8 cellular contexts compared by ENCODE assay signal in genomic region chr17:29116652-29117439, GRCh38.
A peak's percentile ranks its signal among the peaks of the same experiment; 100 is the strongest.
DNase-seq lines count a peak whose midpoint lies in the region; ATAC-seq lines count a peak whose summit lies in the region.

No MANE protein-coding gene starts in this region.

- peak; percentile 75 for ATAC-seq in central memory CD8-positive, alpha-beta T cell (replicated peaks; ENCODE audit: extremely low read depth, poor library complexity, severe bottlenecking)

- no peaks in the 10 kb centered on the region for H3K27me3 Mint-ChIP-seq in central memory CD8-positive, alpha-beta T cell

- H3K27ac Mint-ChIP-seq in central memory CD8-positive, alpha-beta T cell (ENCODE audit: low read depth), result peak overlapping the region; percentile 61

- H3K27ac ChIP-seq in layer of hippocampus (ENCODE audit: low read depth, low read length), result peak overlapping the region; percentile 71

- peaks cover 27% of the 10 kb centered on the region for H3K36me3 Mint-ChIP-seq in central memory CD8-positive, alpha-beta T cell (ENCODE audit: insufficient read depth)

- peak; percentile 36 for DNase-seq in NCI-H2196 (lab: John Stamatoyannopoulos, UW; ENCODE audit: unreplicated experiment)
- no peak for DNase-seq in NCI-H2196 treated with DMSO at 0.1 percent for 48 hours (lab: John Stamatoyannopoulos, UW; ENCODE audit: unreplicated experiment)
- peak; percentile 58 for DNase-seq in NCI-H2227 (lab: John Stamatoyannopoulos, UW; ENCODE audit: unreplicated experiment)
- DNase-seq in activated CD4-positive, alpha-beta T cell treated with anti-CD3 and anti-CD28 coated beads for 1 hour, result peak; percentile 67
- peak; percentile 71 to 72 for DNase-seq in central memory CD8-positive, alpha-beta T cell (ENCODE audit: low spot score in 2 of 2)
- DNase-seq in stimulated activated CD4-positive, alpha-beta T cell treated with anti-CD3 and anti-CD28 coated beads, Interleukin-4, amount 100 ng/mL, for 1 hour, result peak; percentile 82
- DNase-seq in NCI-H446 treated with DMSO at 0.1 percent for 48 hours (lab: John Stamatoyannopoulos, UW), result no peak

- peaks cover 8% of the 10 kb centered on the region for H3K4me1 Mint-ChIP-seq in central memory CD8-positive, alpha-beta T cell

- H3K27me3 ChIP-seq in layer of hippocampus (ENCODE audit: control insufficient read depth, insufficient read depth, low read length), result no peaks in the 10 kb centered on the region

- H3K4me3 Mint-ChIP-seq in central memory CD8-positive, alpha-beta T cell, result no peak overlapping the region

- no peaks in the 10 kb centered on the region for H3K9me3 Mint-ChIP-seq in central memory CD8-positive, alpha-beta T cell

Comparison
In these comparisons a context has a peak if more than half of its experiments do, and no peak if none do; other contexts are left out.
1. DNase-seq: peak in NCI-H2196 (single experiment), NCI-H2227 (single experiment), activated CD4-positive, alpha-beta T cell treated with anti-CD3 and anti-CD28 coated beads for 1 hour (single experiment), central memory CD8-positive, alpha-beta T cell (2 of 2) and stimulated activated CD4-positive, alpha-beta T cell treated with anti-CD3 and anti-CD28 coated beads, Interleukin-4, amount 100 ng/mL, for 1 hour (single experiment); none in NCI-H2196 treated with DMSO at 0.1 percent for 48 hours (single experiment) and NCI-H446 treated with DMSO at 0.1 percent for 48 hours (single experiment).